2 cellular contexts compared by ENCODE assay signal in the genomic region with DNA sequence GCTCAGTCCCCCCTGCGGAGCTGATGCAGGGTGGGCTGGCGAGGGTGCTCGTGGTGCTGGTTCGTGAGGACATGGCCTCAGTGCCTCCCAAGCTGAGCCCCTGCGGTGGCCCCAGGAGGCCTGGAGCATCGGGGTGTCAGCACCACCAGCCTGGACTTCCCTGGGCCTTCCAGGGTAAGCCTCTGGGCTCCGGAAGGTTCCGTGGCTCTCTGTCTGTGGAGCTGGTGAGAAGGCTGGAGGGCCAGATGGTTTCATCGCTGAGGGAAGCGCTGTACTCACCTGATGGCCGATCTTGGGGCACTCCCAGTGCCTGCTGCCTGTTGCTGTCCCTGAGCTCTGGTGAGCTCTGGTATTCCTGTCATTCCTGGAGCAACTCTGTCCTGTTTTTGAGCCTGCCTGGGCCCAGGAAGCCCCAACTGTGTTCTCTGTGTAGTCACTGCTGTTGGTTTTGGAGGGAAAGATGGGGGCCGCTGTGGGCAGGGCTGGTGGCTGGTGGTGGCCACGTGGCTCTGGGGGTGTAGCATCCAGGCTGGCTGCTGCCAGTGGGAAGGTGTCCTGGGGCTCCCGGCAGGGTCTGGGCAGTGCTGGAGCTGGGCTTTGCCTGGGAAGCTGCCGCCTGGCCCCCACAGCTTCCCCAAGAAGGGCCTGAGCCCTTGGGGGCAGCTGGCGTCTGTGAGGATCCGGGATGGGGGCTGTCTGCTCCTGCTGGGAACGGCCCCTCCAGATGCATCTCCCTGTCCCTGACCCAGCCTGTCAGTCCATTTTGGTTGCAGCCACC.
TF ChIP-seq lines count a peak whose summit lies in the region.

No MANE protein-coding gene starts in this region.

TF ChIP-seq in HEK293, 187 proteins besides CTCF, POLR2A, EP300 and RAD21:
- TF ChIP-seq ZNF521 (tag by site-specific recombination; IDR thresholded peaks at IDR 0.05) (no peak), SCRT2 (tag by site-specific recombination; IDR thresholded peaks at IDR 0.05) (peak; percentile 60), ZNF391 (tag by site-specific recombination; IDR thresholded peaks at IDR 0.05; ENCODE audit: borderline replicate concordance, low read depth) (no peak), ZIC2 (tag by site-specific recombination; IDR thresholded peaks at IDR 0.05) (peak; percentile 55; the same call in 1 of the 2 replicates), ZNF670 (tag by site-specific recombination; IDR thresholded peaks at IDR 0.05; ENCODE audit: low read depth) (no peak), KLF10 (tag by site-specific recombination; IDR thresholded peaks at IDR 0.05) (no peak)
- TF ChIP-seq, protein P1, sequence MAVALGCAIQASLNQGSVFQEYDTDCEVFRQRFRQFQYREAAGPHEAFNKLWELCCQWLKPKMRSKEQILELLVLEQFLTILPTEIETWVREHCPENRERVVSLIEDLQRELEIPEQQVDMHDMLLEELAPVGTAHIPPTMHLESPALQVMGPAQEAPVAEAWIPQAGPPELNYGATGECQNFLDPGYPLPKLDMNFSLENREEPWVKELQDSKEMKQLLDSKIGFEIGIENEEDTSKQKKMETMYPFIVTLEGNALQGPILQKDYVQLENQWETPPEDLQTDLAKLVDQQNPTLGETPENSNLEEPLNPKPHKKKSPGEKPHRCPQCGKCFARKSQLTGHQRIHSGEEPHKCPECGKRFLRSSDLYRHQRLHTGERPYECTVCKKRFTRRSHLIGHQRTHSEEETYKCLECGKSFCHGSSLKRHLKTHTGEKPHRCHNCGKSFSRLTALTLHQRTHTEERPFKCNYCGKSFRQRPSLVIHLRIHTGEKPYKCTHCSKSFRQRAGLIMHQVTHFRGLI (tag by site-specific recombination; IDR thresholded peaks at IDR 0.05) = no peak

TF ChIP-seq in H1, 55 proteins besides CTCF, POLR2A, EP300 and RAD21:
- TF ChIP-seq SP1 (IDR thresholded peaks at IDR 0.05; ENCODE audit: low read depth, low read length) (no peak), CBX8 (IDR thresholded peaks at IDR 0.05; ENCODE audit: borderline replicate concordance, low read depth, low read length) (no peak), BACH1 (IDR thresholded peaks at IDR 0.05; ENCODE audit: low read length) (no peak)
